ENCODE assay signal across 7 cellular contexts in the genomic region with DNA sequence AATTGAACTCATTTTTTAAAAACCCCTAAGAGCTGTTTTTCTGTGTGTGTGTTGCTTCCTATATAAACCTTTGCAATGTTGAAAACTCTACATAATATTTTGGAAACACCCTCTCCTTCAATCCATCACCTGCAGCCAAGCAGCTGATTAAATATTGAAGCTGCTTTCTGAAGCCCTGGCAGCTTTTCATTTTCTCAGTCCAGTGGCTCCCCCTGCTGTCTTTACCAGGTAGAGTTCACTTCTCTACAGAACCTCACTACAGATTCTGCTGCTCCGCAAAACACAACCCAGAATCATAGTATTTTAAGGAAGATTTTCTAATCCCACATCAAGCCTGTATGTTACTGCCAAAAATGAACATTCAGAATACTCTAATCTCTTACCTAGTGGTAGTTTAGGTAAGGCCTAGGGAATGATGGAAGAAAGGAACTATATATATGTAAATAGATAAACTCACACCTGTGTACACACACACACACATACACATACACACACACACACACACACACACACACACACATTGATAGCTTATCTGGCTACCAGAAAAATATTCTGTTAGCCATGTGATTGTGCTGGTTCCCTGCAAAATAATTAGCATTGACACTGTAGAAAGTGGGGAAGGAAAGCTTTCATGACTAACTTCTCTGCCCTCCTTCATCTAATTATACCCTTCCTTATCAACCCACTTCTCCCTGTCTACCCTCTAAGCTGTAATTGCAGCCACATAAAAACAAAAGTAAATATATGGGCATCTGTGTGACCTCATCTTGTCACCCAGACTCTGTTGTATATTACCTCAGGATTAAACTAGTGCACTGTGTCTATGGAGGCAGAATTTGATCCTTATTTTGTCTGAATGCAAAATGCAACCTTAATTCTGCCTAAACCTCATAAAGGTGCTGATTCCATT.
DNase-seq lines count a peak whose midpoint lies in the region; ATAC-seq, FAIRE-seq and TF ChIP-seq lines count a peak whose summit lies in the region.

No MANE protein-coding gene starts in this region.

- H4K20me1 ChIP-seq in K562 (replicated peaks; ENCODE audit: control insufficient read depth, insufficient read depth, low read length) = no peaks in the 10 kb centered on the region

- BruUV-seq in K562 (replicated peaks; lab: Mats Ljungman, UMichigan) = no TSS peak

- H3K36me3 Mint-ChIP-seq in CD4-positive, alpha-beta T cell (ENCODE audit: low read depth) = no peaks in the 10 kb centered on the region

- H3K9me3 Mint-ChIP-seq in CD4-positive, alpha-beta T cell = no peaks in the 10 kb centered on the region

- no peak overlapping the region for H3K4me3 ChIP-seq in K562
- no peak overlapping the region for H3K4me3 ChIP-seq in testis

- no peak overlapping the region for H3K27ac Mint-ChIP-seq in CD4-positive, alpha-beta T cell

- H3K27me3 ChIP-seq in K562 (ENCODE audit: control insufficient read depth in 2 of 2, insufficient read depth in 2 of 2, low read length in 2 of 2) (no peaks in the 10 kb centered on the region), testis (no peaks in the 10 kb centered on the region)
- no peaks in the 10 kb centered on the region for H3K27me3 ChIP-seq in CD4-positive, alpha-beta T cell (ENCODE audit: control insufficient read depth, insufficient read depth, low read length)

- no peak for TF ChIP-seq POLR2A in K562 (conservative IDR thresholded peaks at IDR 0.05)
- no peak for TF ChIP-seq POLR2A in testis (IDR thresholded peaks at IDR 0.05)

- H3K4me2 ChIP-seq in K562 (ENCODE audit: insufficient read depth, low read length) = no peak overlapping the region

- H3K9me3 ChIP-seq in K562 (replicated peaks; ENCODE audit: control insufficient read depth, insufficient read depth, low read depth, low read length) (no peaks in the 10 kb centered on the region), testis (no peaks in the 10 kb centered on the region)
- H3K9me3 ChIP-seq in CD4-positive, alpha-beta T cell (ENCODE audit: control insufficient read depth, low read length) = no peaks in the 10 kb centered on the region

- no peaks in the 10 kb centered on the region for H3K9me1 ChIP-seq in K562 (ENCODE audit: control insufficient read depth, insufficient read depth, low read length)

- H3K4me3 Mint-ChIP-seq in CD4-positive, alpha-beta T cell = no peak overlapping the region

- intact Hi-C loops in K562 (cut with micrococcal nuclease) (loop anchor here (2.0 to 5.0 kb wide), 2 partner anchors 482 to 580 kb away; no protein-coding TSS in a partner anchor), testis (cut with DNase I; ENCODE audit: low total_unique reads) (no loop called here)
- intact Hi-C loops in CD4-positive, alpha-beta T cell (cut with DNase I, micrococcal nuclease) = loop anchor here in 1 of 2 experiments (10.0 kb wide), 1 partner anchor 580 kb away; no protein-coding TSS in a partner anchor

- H3K27ac ChIP-seq in K562 (ENCODE audit: extremely low read depth, low read depth, low read length) = no peak overlapping the region
- H3K27ac ChIP-seq in testis = no peak overlapping the region
- H3K27ac ChIP-seq in CD4-positive, alpha-beta T cell (ENCODE audit: low read depth, low read length) = no peak overlapping the region

- ATAC-seq in HG02885 (IDR thresholded peaks at IDR 0.05; ENCODE audit: poor library complexity, unreplicated experiment) (peak; percentile 49), K562 (peak; percentile 75)
- ATAC-seq in CD4-positive, alpha-beta T cell (ENCODE audit: poor library complexity) = no peak

- H3K79me2 ChIP-seq in K562 (ENCODE audit: control insufficient read depth, insufficient read depth, low read length) = no peaks in the 10 kb centered on the region

- peak; percentile 34 to 57 for TF ChIP-seq RAD21 in K562 (CRISPR knock-in tag; conservative IDR thresholded peaks at IDR 0.05 in 1 of 2, IDR thresholded peaks at IDR 0.05 in 1 of 2)

- peak; percentile 64 for TF ChIP-seq CTCF in GM10248 (IDR thresholded peaks at IDR 0.05; ENCODE audit: control extremely low read depth, extremely low read depth, low read depth, missing control alignments)
- peak; percentile 48 to 55 (median 52) for TF ChIP-seq CTCF in K562 (IDR thresholded peaks at IDR 0.05 in 2 of 3, conservative IDR thresholded peaks at IDR 0.05 in 1 of 3; ENCODE audit: insufficient read depth in 2 of 3, low read depth in 1 of 3, low read length in 3 of 3)
- peak; percentile 45 to 56 (median 53) for TF ChIP-seq CTCF in testis (IDR thresholded peaks at IDR 0.05)
- no peak for TF ChIP-seq CTCF in CD4-positive, alpha-beta T cell (IDR thresholded peaks at IDR 0.05)

- no peaks in the 10 kb centered on the region for H3K36me3 ChIP-seq in K562 (ENCODE audit: control insufficient read depth, insufficient read depth, low read length)
- H3K36me3 ChIP-seq in testis (ENCODE audit: low read depth, missing control alignments) = no peaks in the 10 kb centered on the region

- H2AFZ ChIP-seq in K562 (ENCODE audit: low read depth, low read length) = no peak overlapping the region

- FAIRE-seq in K562 (lab: Jason Lieb, UNC) = no peak
- peak; percentile 94 for FAIRE-seq in islet of Langerhans (lab: Jason Lieb, UNC)

- POLR2A ChIA-PET in GM10248 (lab: Yijun Ruan, JAX) (no interaction called here), K562 (lab: Yijun Ruan, JAX) (interaction anchor here (1.0 kb wide), 1 partner anchor 10 kb away, joined by 3 read pairs; no protein-coding TSS in a partner anchor)
- POLR2A ChIA-PET in CD4-positive, alpha-beta T cell (lab: Charles Lee) = no interaction called here

- DNase-seq in GM10248 (ENCODE audit: extremely low spot score) = peak; percentile 45
- peak; percentile 30 for DNase-seq in NCI-H460 (ENCODE audit: extremely low read depth, low read depth)
- DNase-seq in K562 (ENCODE audit: extremely low read depth in 1 of 4, low spot score in 3 of 4) = peak; percentile 32 to 50 (median 46)
- peak; percentile 81 for DNase-seq in testis
- DNase-seq in CD4-positive, alpha-beta T cell = no peak

- H3K4me1 ChIP-seq in K562 (replicated peaks in 1 of 2; ENCODE audit: control insufficient read depth in 2 of 2, insufficient read depth in 2 of 2, low read length in 2 of 2) = no peaks in the 10 kb centered on the region
- no peaks in the 10 kb centered on the region for H3K4me1 ChIP-seq in testis

- CTCF ChIA-PET in GM10248 (lab: Yijun Ruan, JAX) (interaction anchor here (0.5 to 4.2 kb wide), 58 partner anchors 10 to 728 kb away, joined by 3 to 43 read pairs (median 4); no protein-coding TSS in a partner anchor), K562 (lab: Yijun Ruan, JAX; ENCODE audit: low intra/inter-chr PET ratio) (interaction anchor here (1.5 kb wide), 1 partner anchor 580 kb away, joined by 5 read pairs; no protein-coding TSS in a partner anchor)
- CTCF ChIA-PET in CD4-positive, alpha-beta T cell (lab: Charles Lee) = no interaction called here

- H3K9ac ChIP-seq in K562 (ENCODE audit: insufficient read depth in 1 of 2, low read depth in 2 of 2, low read length in 2 of 2) = no peak overlapping the region

- in situ Hi-C loops in K562 (cut with MboI) = no loop called here

- no peaks in the 10 kb centered on the region for H3K27me3 Mint-ChIP-seq in CD4-positive, alpha-beta T cell

- 0% methylated on average over 1 of the region's 1 CpG for WGBS in K562 (ENCODE audit: insufficient coverage, low coverage, missing lambda C conversion rate)
- 57 to 77% methylated on average over 1 of the region's 1 CpG for WGBS in testis, 2 donors

- no peak for TF ChIP-seq EP300 in K562 (IDR thresholded peaks at IDR 0.05; ENCODE audit: low read length)

- no peaks in the 10 kb centered on the region for H3K4me1 Mint-ChIP-seq in CD4-positive, alpha-beta T cell (ENCODE audit: low read depth)

TF ChIP-seq in K562, 482 proteins besides CTCF, POLR2A, EP300 and RAD21:
- TF ChIP-seq SMC3 (conservative IDR thresholded peaks at IDR 0.05; ENCODE audit: insufficient read depth, low read depth, low read length) (peak; percentile 43; the same call in 1 of the 2 replicates), HCFC1 (IDR thresholded peaks at IDR 0.05; ENCODE audit: low read depth, low read length) (no peak)

Comparison
In these comparisons a context has a peak if more than half of its experiments do, and no peak if none do; other contexts are left out.
1. DNase-seq: peak in GM10248 (single experiment), NCI-H460 (single experiment), K562 (4 of 4) and testis (single experiment); none in CD4-positive, alpha-beta T cell (0 of 10).